In genomic region chr3:11570789-11571495, GRCh38 we compare ENCODE assay signal across 10 cellular contexts.
A peak's percentile ranks its signal among the peaks of the same experiment; 100 is the strongest.
DNase-seq lines count a peak whose midpoint lies in the region; ATAC-seq, FAIRE-seq and TF ChIP-seq lines count a peak whose summit lies in the region.
"Had no signal": no experiment of that assay in that cellular context is flagged by ENCODE, and none has a peak within 500 bp of the region (broad histone marks: within the 10 kb centered on the region; RNA-seq: fewer than 3 reads in every experiment).

No MANE protein-coding gene starts in this region.

- WGBS in lung, 2 donors = 62 to 70% methylated on average over 20 of the region's 20 CpGs
- WGBS in upper lobe of left lung, 2 donors = 76 to 81% methylated on average over 18 to 20 of the region's 20 CpGs

- H3K27me3 Mint-ChIP-seq in activated T-cell treated with anti-CD3 and anti-CD28 coated beads, Interleukin-2, amount 50 U/mL, for 24 hours = no peaks in the 10 kb centered on the region

- peaks cover 17% of the 10 kb centered on the region for H3K4me1 Mint-ChIP-seq in activated T-cell treated with anti-CD3 and anti-CD28 coated beads, Interleukin-2, amount 50 U/mL, for 24 hours (ENCODE audit: low read depth)

- peak overlapping the region; percentile 80 for H3K27ac Mint-ChIP-seq in activated T-cell treated with anti-CD3 and anti-CD28 coated beads, Interleukin-2, amount 50 U/mL, for 24 hours

- H3K4me1 ChIP-seq in lung (ENCODE audit: control insufficient read depth in 2 of 2, insufficient read depth in 2 of 2, low read length in 2 of 2) (peaks cover 9 to 27% of the 10 kb centered on the region in 2 donors), upper lobe of left lung (peaks cover 14 to 38% (median 24%) of the 10 kb centered on the region in 4 donors)

- DNase-seq in activated T-cell treated with anti-CD3 and anti-CD28 coated beads, Interleukin-2, amount 50 U/mL, for 24 hours = peak; percentile 14
- no peak for DNase-seq in activated T-cell treated with anti-CD3 and anti-CD28 coated beads, Interleukin-2, amount 50 U/mL, for 1 hour
- DNase-seq in bronchial epithelial cell (ENCODE audit: low read depth) (peak; percentile 25), lung (ENCODE audit: low spot score) (no peak), upper lobe of left lung (peak in 1 of 2 donors; percentile 43), foreskin melanocyte (no peak), COLO668 (lab: John Stamatoyannopoulos, UW; ENCODE audit: unreplicated experiment) (no peak)
- no peak for DNase-seq in activated naive CD4-positive, alpha-beta T cell (lab: John Stamatoyannopoulos, UW)
- DNase-seq: SIG-M5; stimulated activated CD4-positive, alpha-beta T cell treated with anti-CD3 and anti-CD28 coated beads, Interleukin-4, amount 100 ng/mL, for 4 hours had no signal

- H3K9me3 ChIP-seq in lung (ENCODE audit: control insufficient read depth in 2 of 2, insufficient read depth in 1 of 2, low read length in 1 of 2) (no peaks in the 10 kb centered on the region), upper lobe of left lung (no peaks in the 10 kb centered on the region)

- ATAC-seq in lung (ENCODE audit: insufficient read depth, low FRiP score) (no peak), upper lobe of left lung (ENCODE audit: low FRiP score in 2 of 2) (peak; percentile 9 to 41)

- FAIRE-seq in bronchial epithelial cell (lab: Jason Lieb, UNC) = no peak

- H3K9me3 Mint-ChIP-seq in activated T-cell treated with anti-CD3 and anti-CD28 coated beads, Interleukin-2, amount 50 U/mL, for 24 hours = no peaks in the 10 kb centered on the region

- TF ChIP-seq EP300 in upper lobe of left lung (IDR thresholded peaks at IDR 0.05) = peak in 2 of 4 donors; percentile 12 to 64

- TF ChIP-seq CTCF in bronchial epithelial cell (IDR thresholded peaks at IDR 0.05; ENCODE audit: insufficient read depth, low read length, severe bottlenecking) (no peak), lung (IDR thresholded peaks at IDR 0.05; ENCODE audit: control extremely low read depth, extremely low read depth) (no peak), upper lobe of left lung (IDR thresholded peaks at IDR 0.05) (no peak)

- H3K4me3 ChIP-seq in bronchial epithelial cell (ENCODE audit: low read depth, low read length) (no peak overlapping the region), lung (no peak overlapping the region), upper lobe of left lung (no peak overlapping the region)

- H3K36me3 ChIP-seq in bronchial epithelial cell (ENCODE audit: control insufficient read depth, insufficient read depth, low read length) = peaks cover 8% of the 10 kb centered on the region
- H3K36me3 ChIP-seq in lung (ENCODE audit: control insufficient read depth in 2 of 2, insufficient read depth in 2 of 2, low read length in 2 of 2) = peaks cover 0 to 22% of the 10 kb centered on the region in 2 donors
- peaks cover 0 to 21% (median 3%) of the 10 kb centered on the region in 4 donors for H3K36me3 ChIP-seq in upper lobe of left lung

- H3K4me3 Mint-ChIP-seq in activated T-cell treated with anti-CD3 and anti-CD28 coated beads, Interleukin-2, amount 50 U/mL, for 24 hours = no peak overlapping the region

- no peaks in the 10 kb centered on the region for H3K27me3 ChIP-seq in bronchial epithelial cell (ENCODE audit: control insufficient read depth, insufficient read depth, low read length)
- no peaks in the 10 kb centered on the region for H3K27me3 ChIP-seq in lung (ENCODE audit: control insufficient read depth, insufficient read depth)
- H3K27me3 ChIP-seq in upper lobe of left lung = no peaks in the 10 kb centered on the region

- TF ChIP-seq POLR2A in upper lobe of left lung (IDR thresholded peaks at IDR 0.05) = no peak

- peak overlapping the region; percentile 10 to 81 for H3K27ac ChIP-seq in lung (ENCODE audit: low read depth in 1 of 2, low read length in 1 of 2)
- peak overlapping the region; percentile 16 to 83 (median 72) for H3K27ac ChIP-seq in upper lobe of left lung

- H3K36me3 Mint-ChIP-seq in activated T-cell treated with anti-CD3 and anti-CD28 coated beads, Interleukin-2, amount 50 U/mL, for 24 hours (ENCODE audit: low read depth) = peaks cover 57% of the 10 kb centered on the region

Comparison
In these comparisons a context has a peak if more than half of its experiments do, and no peak if none do; other contexts are left out.
1. DNase-seq: peak in activated T-cell treated with anti-CD3 and anti-CD28 coated beads, Interleukin-2, amount 50 U/mL, for 24 hours (single experiment) and bronchial epithelial cell (single experiment); none in activated T-cell treated with anti-CD3 and anti-CD28 coated beads, Interleukin-2, amount 50 U/mL, for 1 hour (single experiment), lung (single experiment), foreskin melanocyte (single experiment), COLO668 (single experiment) and activated naive CD4-positive, alpha-beta T cell (0 of 4).